Comparison of ENCODE assay signal across 1 cellular context in genomic region chr17:75135946-75136345, GRCh38.
TF ChIP-seq lines count a peak whose summit lies in the region.

No MANE protein-coding gene starts in this region.

TF ChIP-seq in WTC11, 78 proteins besides CTCF, POLR2A, EP300 and RAD21 (continued from another document):
- TF ChIP-seq AFF4 (CRISPR knock-in tag; IDR thresholded peaks at IDR 0.05; ENCODE audit: borderline replicate concordance) (no peak), ATF2 (CRISPR knock-in tag; IDR thresholded peaks at IDR 0.05; ENCODE audit: borderline replicate concordance, low read depth) (no peak), ZNF416 (CRISPR knock-in tag; IDR thresholded peaks at IDR 0.05) (no peak), ELF4 (CRISPR knock-in tag; IDR thresholded peaks at IDR 0.05; ENCODE audit: low read depth) (no peak), GABPB1 (CRISPR knock-in tag; IDR thresholded peaks at IDR 0.05) (no peak), ZNF121 (CRISPR knock-in tag; IDR thresholded peaks at IDR 0.05) (no peak), FOXK1 (CRISPR knock-in tag; IDR thresholded peaks at IDR 0.05) (no peak), CREB1 (CRISPR knock-in tag; IDR thresholded peaks at IDR 0.05) (no peak), SP1 (CRISPR knock-in tag; conservative IDR thresholded peaks at IDR 0.05) (no peak), NR3C1 (CRISPR knock-in tag; conservative IDR thresholded peaks at IDR 0.05; ENCODE audit: low read depth) (no peak)
- TF ChIP-seq, protein P1, sequence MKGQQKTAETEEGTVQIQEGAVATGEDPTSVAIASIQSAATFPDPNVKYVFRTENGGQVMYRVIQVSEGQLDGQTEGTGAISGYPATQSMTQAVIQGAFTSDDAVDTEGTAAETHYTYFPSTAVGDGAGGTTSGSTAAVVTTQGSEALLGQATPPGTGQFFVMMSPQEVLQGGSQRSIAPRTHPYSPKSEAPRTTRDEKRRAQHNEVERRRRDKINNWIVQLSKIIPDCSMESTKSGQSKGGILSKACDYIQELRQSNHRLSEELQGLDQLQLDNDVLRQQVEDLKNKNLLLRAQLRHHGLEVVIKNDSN (CRISPR knock-in tag; IDR thresholded peaks at IDR 0.05) = no peak
- TF ChIP-seq, protein P2, sequence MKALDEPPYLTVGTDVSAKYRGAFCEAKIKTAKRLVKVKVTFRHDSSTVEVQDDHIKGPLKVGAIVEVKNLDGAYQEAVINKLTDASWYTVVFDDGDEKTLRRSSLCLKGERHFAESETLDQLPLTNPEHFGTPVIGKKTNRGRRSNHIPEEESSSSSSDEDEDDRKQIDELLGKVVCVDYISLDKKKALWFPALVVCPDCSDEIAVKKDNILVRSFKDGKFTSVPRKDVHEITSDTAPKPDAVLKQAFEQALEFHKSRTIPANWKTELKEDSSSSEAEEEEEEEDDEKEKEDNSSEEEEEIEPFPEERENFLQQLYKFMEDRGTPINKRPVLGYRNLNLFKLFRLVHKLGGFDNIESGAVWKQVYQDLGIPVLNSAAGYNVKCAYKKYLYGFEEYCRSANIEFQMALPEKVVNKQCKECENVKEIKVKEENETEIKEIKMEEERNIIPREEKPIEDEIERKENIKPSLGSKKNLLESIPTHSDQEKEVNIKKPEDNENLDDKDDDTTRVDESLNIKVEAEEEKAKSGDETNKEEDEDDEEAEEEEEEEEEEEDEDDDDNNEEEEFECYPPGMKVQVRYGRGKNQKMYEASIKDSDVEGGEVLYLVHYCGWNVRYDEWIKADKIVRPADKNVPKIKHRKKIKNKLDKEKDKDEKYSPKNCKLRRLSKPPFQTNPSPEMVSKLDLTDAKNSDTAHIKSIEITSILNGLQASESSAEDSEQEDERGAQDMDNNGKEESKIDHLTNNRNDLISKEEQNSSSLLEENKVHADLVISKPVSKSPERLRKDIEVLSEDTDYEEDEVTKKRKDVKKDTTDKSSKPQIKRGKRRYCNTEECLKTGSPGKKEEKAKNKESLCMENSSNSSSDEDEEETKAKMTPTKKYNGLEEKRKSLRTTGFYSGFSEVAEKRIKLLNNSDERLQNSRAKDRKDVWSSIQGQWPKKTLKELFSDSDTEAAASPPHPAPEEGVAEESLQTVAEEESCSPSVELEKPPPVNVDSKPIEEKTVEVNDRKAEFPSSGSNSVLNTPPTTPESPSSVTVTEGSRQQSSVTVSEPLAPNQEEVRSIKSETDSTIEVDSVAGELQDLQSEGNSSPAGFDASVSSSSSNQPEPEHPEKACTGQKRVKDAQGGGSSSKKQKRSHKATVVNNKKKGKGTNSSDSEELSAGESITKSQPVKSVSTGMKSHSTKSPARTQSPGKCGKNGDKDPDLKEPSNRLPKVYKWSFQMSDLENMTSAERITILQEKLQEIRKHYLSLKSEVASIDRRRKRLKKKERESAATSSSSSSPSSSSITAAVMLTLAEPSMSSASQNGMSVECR (CRISPR knock-in tag; IDR thresholded peaks at IDR 0.05; ENCODE audit: borderline replicate concordance) = no peak
- TF ChIP-seq, protein P3, sequence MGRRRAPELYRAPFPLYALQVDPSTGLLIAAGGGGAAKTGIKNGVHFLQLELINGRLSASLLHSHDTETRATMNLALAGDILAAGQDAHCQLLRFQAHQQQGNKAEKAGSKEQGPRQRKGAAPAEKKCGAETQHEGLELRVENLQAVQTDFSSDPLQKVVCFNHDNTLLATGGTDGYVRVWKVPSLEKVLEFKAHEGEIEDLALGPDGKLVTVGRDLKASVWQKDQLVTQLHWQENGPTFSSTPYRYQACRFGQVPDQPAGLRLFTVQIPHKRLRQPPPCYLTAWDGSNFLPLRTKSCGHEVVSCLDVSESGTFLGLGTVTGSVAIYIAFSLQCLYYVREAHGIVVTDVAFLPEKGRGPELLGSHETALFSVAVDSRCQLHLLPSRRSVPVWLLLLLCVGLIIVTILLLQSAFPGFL (CRISPR knock-in tag; IDR thresholded peaks at IDR 0.05; ENCODE audit: borderline replicate concordance) = no peak
- TF ChIP-seq, protein P4, sequence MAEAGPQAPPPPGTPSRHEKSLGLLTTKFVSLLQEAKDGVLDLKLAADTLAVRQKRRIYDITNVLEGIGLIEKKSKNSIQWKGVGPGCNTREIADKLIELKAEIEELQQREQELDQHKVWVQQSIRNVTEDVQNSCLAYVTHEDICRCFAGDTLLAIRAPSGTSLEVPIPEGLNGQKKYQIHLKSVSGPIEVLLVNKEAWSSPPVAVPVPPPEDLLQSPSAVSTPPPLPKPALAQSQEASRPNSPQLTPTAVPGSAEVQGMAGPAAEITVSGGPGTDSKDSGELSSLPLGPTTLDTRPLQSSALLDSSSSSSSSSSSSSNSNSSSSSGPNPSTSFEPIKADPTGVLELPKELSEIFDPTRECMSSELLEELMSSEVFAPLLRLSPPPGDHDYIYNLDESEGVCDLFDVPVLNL (CRISPR knock-in tag; IDR thresholded peaks at IDR 0.05; ENCODE audit: borderline replicate concordance, low read depth) = no peak
